ENCODE assay signal across 1 cellular context in genomic region chr15:20340931-20341661, GRCh38.
TF ChIP-seq lines count a peak whose summit lies in the region.

No MANE protein-coding gene starts in this region.

TF ChIP-seq in WTC11, 78 proteins besides CTCF, POLR2A, EP300 and RAD21 (continued from another document):
- TF ChIP-seq PRDM15 (CRISPR knock-in tag; IDR thresholded peaks at IDR 0.05) (no peak), E2F4 (CRISPR knock-in tag; IDR thresholded peaks at IDR 0.05; ENCODE audit: borderline replicate concordance, low read depth) (peak; percentile 48; the same call in 1 of the 2 replicates), ETV6 (CRISPR knock-in tag; IDR thresholded peaks at IDR 0.05) (no peak), NFE2L1 (CRISPR knock-in tag; IDR thresholded peaks at IDR 0.05) (0 out of 2 replicates have a peak, but pooled peaks have one; percentile 31), RORB (CRISPR knock-in tag; IDR thresholded peaks at IDR 0.05) (no peak), FOXP4 (CRISPR knock-in tag; IDR thresholded peaks at IDR 0.05) (peak; percentile 62; the same call in 1 of the 2 replicates), NFATC4 (CRISPR knock-in tag; IDR thresholded peaks at IDR 0.05) (no peak), SMAD3 (CRISPR knock-in tag; IDR thresholded peaks at IDR 0.05; ENCODE audit: borderline replicate concordance) (no peak)
